ENCODE assay signal across 3 cellular contexts in the genomic region with DNA sequence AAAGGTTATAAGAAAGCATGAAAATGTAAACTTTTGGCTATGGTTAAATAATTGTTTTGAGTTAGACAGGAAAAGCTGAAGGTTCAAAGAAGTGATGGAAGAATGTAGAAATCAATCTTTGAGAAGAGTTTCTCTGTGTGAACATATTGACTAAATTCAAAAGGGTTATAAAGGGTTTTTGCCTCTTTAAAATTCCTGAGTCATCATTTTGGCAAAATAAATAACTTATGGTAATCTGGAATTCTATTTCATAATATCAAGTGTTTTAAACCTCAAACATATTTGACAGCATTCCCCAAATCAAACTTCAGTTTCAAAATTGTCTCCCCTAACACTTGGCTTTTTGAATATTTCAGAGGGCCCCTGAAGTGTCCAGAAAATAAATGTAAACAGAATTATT.
TF ChIP-seq lines count a peak whose summit lies in the region.

No MANE protein-coding gene starts in this region.

TF ChIP-seq in A549, 52 proteins besides CTCF, POLR2A, EP300 and RAD21:
- TF ChIP-seq ZC3H11A (IDR thresholded peaks at IDR 0.05): no peak
- peak; percentile 82 for TF ChIP-seq MAFK (IDR thresholded peaks at IDR 0.05; ENCODE audit: partially characterized antibody)

TF ChIP-seq in IMR-90, 13 proteins besides CTCF, POLR2A, EP300 and RAD21:
- TF ChIP-seq CHD1 (IDR thresholded peaks at IDR 0.05; ENCODE audit: low read depth, low read length): no peak
- peak; percentile 78 for TF ChIP-seq MAFK (IDR thresholded peaks at IDR 0.05; ENCODE audit: low read depth, low read length)

TF ChIP-seq in H1, 55 proteins besides CTCF, POLR2A, EP300 and RAD21:
- TF ChIP-seq CREB1 (IDR thresholded peaks at IDR 0.05) (no peak), CBX8 (IDR thresholded peaks at IDR 0.05; ENCODE audit: borderline replicate concordance, low read depth, low read length) (no peak), MAFK (IDR thresholded peaks at IDR 0.05; ENCODE audit: low read depth, low read length) (peak; percentile 32; the same call in 1 of the 2 replicates), SRF (IDR thresholded peaks at IDR 0.05; ENCODE audit: low read depth, low read length) (no peak)
- TF ChIP-seq, protein P1, sequence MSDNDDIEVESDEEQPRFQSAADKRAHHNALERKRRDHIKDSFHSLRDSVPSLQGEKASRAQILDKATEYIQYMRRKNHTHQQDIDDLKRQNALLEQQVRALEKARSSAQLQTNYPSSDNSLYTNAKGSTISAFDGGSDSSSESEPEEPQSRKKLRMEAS (IDR thresholded peaks at IDR 0.05): no peak
TF ChIP-seq in H1: peak in this region for 1.
